Comparison of ENCODE assay signal across 8 cellular contexts in the genomic region with DNA sequence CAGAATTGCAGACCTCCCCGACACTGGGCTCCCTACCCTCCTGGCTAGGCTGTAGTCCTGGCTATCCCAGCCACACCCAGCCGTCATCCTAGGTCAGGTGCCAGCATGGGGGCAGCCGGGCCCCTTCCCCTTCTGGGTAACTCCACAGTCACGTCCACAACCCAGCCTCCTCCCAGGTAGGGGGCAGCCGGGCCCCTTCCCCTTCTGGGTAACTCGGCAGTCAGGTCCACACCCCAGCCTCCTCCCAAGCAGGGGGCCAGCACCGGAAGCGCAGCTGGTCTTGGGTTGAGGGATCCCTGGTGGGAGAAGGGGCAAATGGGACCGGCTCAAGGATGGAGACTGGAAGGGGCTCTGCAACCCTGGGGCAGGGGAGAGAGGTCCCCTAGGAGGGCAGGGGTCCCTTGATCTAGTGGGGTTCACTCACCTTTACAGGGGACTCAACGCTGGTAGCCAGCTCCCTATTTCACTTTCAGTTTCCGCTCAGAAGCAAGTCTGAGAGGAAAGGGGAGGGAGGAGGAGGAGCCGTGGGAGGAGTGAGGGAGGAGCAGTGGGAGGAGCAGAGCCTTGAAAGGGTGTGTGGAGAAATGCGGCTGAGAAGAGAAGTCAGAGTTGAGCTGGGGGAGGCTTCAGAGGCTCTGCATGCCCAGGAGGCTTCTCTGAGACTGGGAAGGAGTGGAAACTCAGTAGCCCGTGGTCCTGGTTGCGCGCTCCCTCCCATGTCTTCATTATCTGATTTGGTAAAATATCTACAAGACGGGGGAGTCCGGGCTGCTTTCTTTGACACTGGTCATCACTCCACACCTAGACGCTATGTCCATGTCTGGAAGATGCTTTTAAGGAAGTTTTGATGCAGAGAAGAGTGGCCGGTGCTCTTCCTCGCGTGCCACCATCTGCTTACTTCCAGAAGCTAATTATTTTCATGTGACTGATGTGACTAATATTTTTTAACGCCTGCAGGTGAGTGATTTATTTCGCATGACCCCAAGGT. TPM values are rescaled to one million over a fixed set of nuclear protein-coding genes. Genes with fewer than 3 reads are reported as not detected.
DNase-seq lines count a peak whose midpoint lies in the region; ATAC-seq and TF ChIP-seq lines count a peak whose summit lies in the region.

A gene (minus strand): TSS at position 494 of the 988 bp plus-strand sequence. CDS start 3,293 bp downstream, outside the sequence.

- peak within 1 kb of the TSS; percentile 94 for H3K4me3 ChIP-seq in CD8-positive, alpha-beta memory T cell (ENCODE audit: low read length)
- peak within 1 kb of the TSS; percentile 70 to 100 (median 96) for H3K4me3 ChIP-seq in Peyer's patch
- H3K4me3 ChIP-seq in naive thymus-derived CD4-positive, alpha-beta T cell (ENCODE audit: low read length), result peak within 1 kb of the TSS; percentile 87

- H3K9me3 Mint-ChIP-seq in CD8-positive, alpha-beta memory T cell, result peaks cover 0 to 7% (median 1%) of the 10 kb centered on the region in 5 donors
- H3K9me3 Mint-ChIP-seq in naive thymus-derived CD4-positive, alpha-beta T cell, result peaks cover 3 to 22% (median 8%) of the 10 kb centered on the region in 11 donors
- peaks cover 5% of the 10 kb centered on the region for H3K9me3 Mint-ChIP-seq in stimulated activated memory B cell treated with anti-CD40 and anti-IgM and Interleukin-4, amounts not matched to agents 10 μg/mL and 1 μg/mL and 100 μg/mL, for 72 hours

- CTCF ChIA-PET in CD8-positive, alpha-beta memory T cell (lab: Charles Lee), result interaction anchor here (2.0 kb wide), 1 partner anchor 206 kb away, joined by 6 read pairs; no protein-coding TSS in a partner anchor
- CTCF ChIA-PET in naive thymus-derived CD4-positive, alpha-beta T cell (lab: Charles Lee), result no interaction called here

- intact Hi-C loops in naive thymus-derived CD4-positive, alpha-beta T cell (cut with micrococcal nuclease), result loop anchor here (1.0 to 10.0 kb wide), 9 partner anchors 99 to 1841 kb away; a partner anchor contains a TSS

- H3K27me3 ChIP-seq in CD8-positive, alpha-beta memory T cell (ENCODE audit: insufficient read depth, low read length, poor library complexity, severe bottlenecking), result no peaks in the 10 kb centered on the region
- no peaks in the 10 kb centered on the region for H3K27me3 ChIP-seq in Peyer's patch
- H3K27me3 ChIP-seq in naive thymus-derived CD4-positive, alpha-beta T cell (ENCODE audit: control insufficient read depth in 2 of 2, insufficient read depth in 2 of 2, low read length in 2 of 2), result no peaks in the 10 kb centered on the region

- peak within 1 kb of the TSS; percentile 88 to 97 (median 94) for H3K4me3 Mint-ChIP-seq in CD8-positive, alpha-beta memory T cell
- peak within 1 kb of the TSS; percentile 88 to 94 (median 90) for H3K4me3 Mint-ChIP-seq in naive thymus-derived CD4-positive, alpha-beta T cell
- peak within 1 kb of the TSS; percentile 92 for H3K4me3 Mint-ChIP-seq in stimulated activated memory B cell treated with anti-CD40 and anti-IgM and Interleukin-4, amounts not matched to agents 10 μg/mL and 1 μg/mL and 100 μg/mL, for 72 hours

- H3K9me3 ChIP-seq in CD8-positive, alpha-beta memory T cell (ENCODE audit: low read length), result no peaks in the 10 kb centered on the region
- no peaks in the 10 kb centered on the region for H3K9me3 ChIP-seq in Peyer's patch
- H3K9me3 ChIP-seq in naive thymus-derived CD4-positive, alpha-beta T cell (ENCODE audit: control insufficient read depth in 2 of 3, low read length in 3 of 3), result no peaks in the 10 kb centered on the region

- H3K27ac Mint-ChIP-seq in CD8-positive, alpha-beta memory T cell, result peak within 1 kb of the TSS; percentile 48 to 98 (median 94)
- H3K27ac Mint-ChIP-seq in naive thymus-derived CD4-positive, alpha-beta T cell, result peak within 1 kb of the TSS; percentile 68 to 96 (median 93)
- H3K27ac Mint-ChIP-seq in stimulated activated memory B cell treated with anti-CD40 and anti-IgM and Interleukin-4, amounts not matched to agents 10 μg/mL and 1 μg/mL and 100 μg/mL, for 72 hours, result peak within 1 kb of the TSS; percentile 95

- POLR2A ChIA-PET in CD8-positive, alpha-beta memory T cell (lab: Charles Lee), result interaction anchor here (0.7 kb wide), 1 partner anchor 214 kb away, joined by 3 read pairs; a partner anchor contains a TSS
- POLR2A ChIA-PET in naive thymus-derived CD4-positive, alpha-beta T cell (lab: Charles Lee), result interaction anchor here (0.6 to 0.7 kb wide), 2 partner anchors 20 to 1505 kb away, joined by 3 read pairs; no protein-coding TSS in a partner anchor

- H3K36me3 Mint-ChIP-seq in CD8-positive, alpha-beta memory T cell, result peaks cover 11 to 38% (median 14%) of the 10 kb centered on the region in 3 donors
- H3K36me3 Mint-ChIP-seq in naive thymus-derived CD4-positive, alpha-beta T cell, result peaks cover 9 to 55% (median 34%) of the 10 kb centered on the region in 5 donors
- H3K36me3 Mint-ChIP-seq in stimulated activated memory B cell treated with anti-CD40 and anti-IgM and Interleukin-4, amounts not matched to agents 10 μg/mL and 1 μg/mL and 100 μg/mL, for 72 hours, result peaks cover 27% of the 10 kb centered on the region

- TF ChIP-seq POLR2A in Peyer's patch (IDR thresholded peaks at IDR 0.05), result peak in 1 of 2 donors; percentile 75

- peak; percentile 97 for ATAC-seq in GM19438 (IDR thresholded peaks at IDR 0.05; ENCODE audit: low read depth, unreplicated experiment)
- peak; percentile 97 for ATAC-seq in HG03575 (IDR thresholded peaks at IDR 0.05; ENCODE audit: extremely low read depth, insufficient number of reproducible peaks, low FRiP score, unreplicated experiment)
- ATAC-seq in naive thymus-derived CD4-positive, alpha-beta T cell, result peak; percentile 100
- peak; percentile 100 for ATAC-seq in stimulated activated memory B cell treated with anti-CD40 and anti-IgM and Interleukin-4, amounts not matched to agents 10 μg/mL and 1 μg/mL and 100 μg/mL, for 72 hours

- peak within 1 kb of the TSS; percentile 90 for H3K27ac ChIP-seq in CD8-positive, alpha-beta memory T cell (ENCODE audit: low read depth, low read length)
- peak within 1 kb of the TSS; percentile 79 to 93 (median 89) for H3K27ac ChIP-seq in Peyer's patch
- H3K27ac ChIP-seq in naive thymus-derived CD4-positive, alpha-beta T cell (ENCODE audit: low read depth, low read length), result peak within 1 kb of the TSS; percentile 89

- peaks cover 28% of the 10 kb centered on the region for H3K4me1 ChIP-seq in CD8-positive, alpha-beta memory T cell (ENCODE audit: insufficient read depth, low read length)
- H3K4me1 ChIP-seq in Peyer's patch, result peaks cover 0 to 7% (median 2%) of the 10 kb centered on the region in 4 donors
- H3K4me1 ChIP-seq in naive thymus-derived CD4-positive, alpha-beta T cell (ENCODE audit: control insufficient read depth in 2 of 2, insufficient read depth in 2 of 2, low read length in 2 of 2), result peaks cover 8 to 14% of the 10 kb centered on the region in 2 donors

- H3K4me1 Mint-ChIP-seq in CD8-positive, alpha-beta memory T cell, result peaks cover 45 to 50% (median 48%) of the 10 kb centered on the region in 3 donors
- peaks cover 47 to 60% (median 58%) of the 10 kb centered on the region in 7 donors for H3K4me1 Mint-ChIP-seq in naive thymus-derived CD4-positive, alpha-beta T cell
- peaks cover 30% of the 10 kb centered on the region for H3K4me1 Mint-ChIP-seq in stimulated activated memory B cell treated with anti-CD40 and anti-IgM and Interleukin-4, amounts not matched to agents 10 μg/mL and 1 μg/mL and 100 μg/mL, for 72 hours

- H3K36me3 ChIP-seq in CD8-positive, alpha-beta memory T cell (ENCODE audit: insufficient read depth, low read length), result peaks cover 19% of the 10 kb centered on the region
- peaks cover 0 to 20% (median 0%) of the 10 kb centered on the region in 3 donors for H3K36me3 ChIP-seq in Peyer's patch
- peaks cover 5 to 23% (median 11%) of the 10 kb centered on the region in 3 experiments for H3K36me3 ChIP-seq in naive thymus-derived CD4-positive, alpha-beta T cell (ENCODE audit: control insufficient read depth in 2 of 3, insufficient read depth in 3 of 3, low read length in 3 of 3)

- DNase-seq in CD8-positive, alpha-beta memory T cell, result peak; percentile 75 to 90 (median 84)
- DNase-seq in Peyer's patch (peak; percentile 82 to 94 (median 87)), fibroblast of gingiva (ENCODE audit: low read depth) (peak; percentile 77)
- peak; percentile 94 to 95 for DNase-seq in activated T-cell treated with anti-CD3 and anti-CD28 coated beads, Interleukin-2, amount 50 U/mL, for 48 hours
- peak; percentile 62 to 92 (median 87) for DNase-seq in naive thymus-derived CD4-positive, alpha-beta T cell

- H3K27me3 Mint-ChIP-seq in CD8-positive, alpha-beta memory T cell, result peaks cover 9 to 22% of the 10 kb centered on the region in 2 donors
- H3K27me3 Mint-ChIP-seq in naive thymus-derived CD4-positive, alpha-beta T cell, result peaks cover 0 to 8% (median 6%) of the 10 kb centered on the region in 5 donors
- peaks cover 14% of the 10 kb centered on the region for H3K27me3 Mint-ChIP-seq in stimulated activated memory B cell treated with anti-CD40 and anti-IgM and Interleukin-4, amounts not matched to agents 10 μg/mL and 1 μg/mL and 100 μg/mL, for 72 hours

- no peak for TF ChIP-seq CTCF in Peyer's patch (IDR thresholded peaks at IDR 0.05)

RNA-seq across cellular contexts. Expression of the gene that starts here (rescaled TPM):
- 10 to 100 TPM; 22.8 to 23.9 TPM for total RNA-seq in CD8-positive, alpha-beta memory T cell
- polyA plus RNA-seq in CD8-positive, alpha-beta memory T cell, result 56.5 TPM
- 10 to 100 TPM; 17.2 to 30.4 (median 19.8) TPM for total RNA-seq in Peyer's patch
- 10 to 100 TPM; 17.5 to 78.9 (median 29.7) TPM for total RNA-seq in naive thymus-derived CD4-positive, alpha-beta T cell
- polyA plus RNA-seq in naive thymus-derived CD4-positive, alpha-beta T cell, result 10 to 100 TPM; 34.7 to 62.2 TPM

Comparison
In these comparisons a context has a peak if more than half of its experiments do, and no peak if none do; other contexts are left out.
1. Peak in every context shown above with its lines: DNase-seq, ATAC-seq, H3K4me3 ChIP-seq and H3K27ac ChIP-seq.